In the genomic region with DNA sequence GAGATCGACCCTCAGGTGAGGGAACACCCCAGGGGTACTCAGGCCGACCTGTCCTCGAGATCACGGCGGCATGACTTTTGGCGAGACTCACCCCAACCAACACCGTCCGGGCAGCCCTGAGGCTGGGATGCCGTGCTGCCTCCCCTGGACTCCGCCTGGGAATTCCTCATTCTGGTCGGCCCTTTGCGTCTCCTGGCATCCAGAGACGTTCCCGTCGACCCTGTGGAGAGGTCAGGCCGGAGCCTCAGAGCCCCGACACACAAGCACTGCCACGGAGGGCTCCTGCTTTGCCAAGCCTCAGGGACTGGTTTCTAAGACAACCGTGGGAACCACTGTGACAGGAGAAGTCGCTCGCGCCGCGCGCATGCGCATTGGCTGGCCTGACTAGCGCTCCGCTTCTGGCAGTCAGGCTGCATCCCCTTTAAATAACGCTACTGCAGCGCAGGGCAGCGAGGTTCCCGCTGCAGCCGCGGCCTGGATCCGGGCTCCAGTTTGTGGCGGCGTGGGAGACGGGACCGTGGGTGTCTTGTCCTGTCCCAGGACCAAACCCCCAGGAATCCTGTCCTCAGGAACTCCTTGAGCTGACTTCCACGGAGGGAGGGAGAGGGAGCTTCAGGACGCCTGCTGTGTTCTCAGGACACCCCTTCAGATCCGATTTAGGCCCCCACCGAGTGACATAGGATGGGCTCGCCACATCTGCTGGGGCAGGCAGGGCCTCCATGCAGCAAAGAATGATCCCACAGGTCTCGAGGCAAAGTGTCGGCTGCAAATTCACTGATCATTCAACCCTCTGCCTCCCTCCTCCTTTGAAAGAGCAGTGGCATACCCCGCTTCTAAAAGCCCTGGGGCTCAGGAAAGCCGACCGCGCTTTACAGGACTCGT, we compare ENCODE assay signal across 1 cellular context.
TF ChIP-seq lines count a peak whose summit lies in the region.

No MANE protein-coding gene starts in this region.

TF ChIP-seq in HepG2, 621 proteins besides CTCF, POLR2A, EP300 and RAD21 (continued from another document and continues in another):
- TF ChIP-seq, protein P1, sequence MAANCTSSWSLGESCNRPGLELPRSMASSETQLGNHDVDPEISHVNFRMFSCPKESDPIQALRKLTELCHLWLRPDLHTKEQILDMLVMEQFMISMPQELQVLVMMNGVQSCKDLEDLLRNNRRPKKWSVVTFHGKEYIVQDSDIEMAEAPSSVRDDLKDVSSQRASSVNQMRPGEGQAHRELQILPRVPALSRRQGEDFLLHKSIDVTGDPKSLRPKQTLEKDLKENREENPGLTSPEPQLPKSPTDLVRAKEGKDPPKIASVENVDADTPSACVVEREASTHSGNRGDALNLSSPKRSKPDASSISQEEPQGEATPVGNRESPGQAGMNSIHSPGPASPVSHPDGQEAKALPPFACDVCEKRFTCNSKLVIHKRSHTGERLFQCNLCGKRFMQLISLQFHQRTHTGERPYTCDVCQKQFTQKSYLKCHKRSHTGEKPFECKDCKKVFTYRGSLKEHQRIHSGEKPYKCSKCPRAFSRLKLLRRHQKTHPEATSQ (CRISPR knock-in tag; IDR thresholded peaks at IDR 0.05; ENCODE audit: borderline replicate concordance), result no peak
- TF ChIP-seq ZNF800 (CRISPR knock-in tag; IDR thresholded peaks at IDR 0.05) (0 out of 2 replicates have a peak, but pooled peaks have one; percentile 41), ZNF672 (CRISPR knock-in tag; IDR thresholded peaks at IDR 0.05) (no peak), TCF7 (IDR thresholded peaks at IDR 0.05; ENCODE audit: low read depth) (no peak), BRCA1 (CRISPR knock-in tag; IDR thresholded peaks at IDR 0.05) (no peak), PBX2 (CRISPR knock-in tag; IDR thresholded peaks at IDR 0.05) (no peak), ARNTL (CRISPR knock-in tag; IDR thresholded peaks at IDR 0.05) (no peak), ZNF121 (CRISPR knock-in tag; IDR thresholded peaks at IDR 0.05) (peak; percentile 74), ZNF772 (CRISPR knock-in tag; IDR thresholded peaks at IDR 0.05) (0 out of 2 replicates have a peak, but pooled peaks have one; percentile 36), BRD4 (CRISPR knock-in tag; IDR thresholded peaks at IDR 0.05) (peak; percentile 38; the same call in 1 of the 2 replicates), RELA (CRISPR knock-in tag; IDR thresholded peaks at IDR 0.05) (no peak), TBX3 (IDR thresholded peaks at IDR 0.05; ENCODE audit: borderline replicate concordance) (no peak), ZFP36L1 (CRISPR knock-in tag; IDR thresholded peaks at IDR 0.05) (no peak), TEAD3 (CRISPR knock-in tag; optimal IDR thresholded peaks at IDR 0.05; ENCODE audit: borderline replicate concordance) (peak; percentile 54), CERS6 (CRISPR knock-in tag; IDR thresholded peaks at IDR 0.05) (no peak), ZFP90 (CRISPR knock-in tag; IDR thresholded peaks at IDR 0.05; ENCODE audit: borderline replicate concordance) (peak; percentile 9; the same call in 1 of the 2 replicates), ZNF598 (CRISPR knock-in tag; IDR thresholded peaks at IDR 0.05; ENCODE audit: borderline replicate concordance) (peak; percentile 79; the same call in 1 of the 2 replicates), ZNF550 (CRISPR knock-in tag; IDR thresholded peaks at IDR 0.05; ENCODE audit: borderline replicate concordance) (0 out of 2 replicates have a peak, but pooled peaks have one; percentile 57), TCF7L2 (IDR thresholded peaks at IDR 0.05; ENCODE audit: low read depth, low read length) (no peak), NBN (conservative IDR thresholded peaks at IDR 0.05) (no peak), HNRNPLL (IDR thresholded peaks at IDR 0.05; ENCODE audit: low read depth, low read length, poor library complexity, severe bottlenecking) (peak; percentile 64), HMG20B (CRISPR knock-in tag; conservative IDR thresholded peaks at IDR 0.05) (peak; percentile 63; the same call in 1 of the 2 replicates), SMAD1 (CRISPR knock-in tag; IDR thresholded peaks at IDR 0.05; ENCODE audit: borderline replicate concordance, low read depth) (no peak), LBX2 (CRISPR knock-in tag; IDR thresholded peaks at IDR 0.05; ENCODE audit: borderline replicate concordance) (peak; percentile 82), ZNF7 (CRISPR knock-in tag; IDR thresholded peaks at IDR 0.05) (no peak), ZNF687 (CRISPR knock-in tag; IDR thresholded peaks at IDR 0.05) (peak; percentile 60; the same call in 1 of the 2 replicates), CAMTA2 (CRISPR knock-in tag; IDR thresholded peaks at IDR 0.05; ENCODE audit: borderline replicate concordance) (no peak), ZNF501 (CRISPR knock-in tag; IDR thresholded peaks at IDR 0.05) (peak; percentile 60), NRL (CRISPR knock-in tag; IDR thresholded peaks at IDR 0.05; ENCODE audit: borderline replicate concordance) (peak; percentile 17), DMAP1 (CRISPR knock-in tag; IDR thresholded peaks at IDR 0.05) (no peak), NR1H2 (CRISPR knock-in tag; IDR thresholded peaks at IDR 0.05; ENCODE audit: borderline replicate concordance, low read depth) (no peak), ZNF138 (CRISPR knock-in tag; IDR thresholded peaks at IDR 0.05; ENCODE audit: low read depth) (peak; percentile 27; the same call in 1 of the 2 replicates), ZSCAN31 (CRISPR knock-in tag; IDR thresholded peaks at IDR 0.05; ENCODE audit: low read depth) (no peak), MYPOP (CRISPR knock-in tag; IDR thresholded peaks at IDR 0.05) (peak; percentile 97)
- TF ChIP-seq, protein P2, sequence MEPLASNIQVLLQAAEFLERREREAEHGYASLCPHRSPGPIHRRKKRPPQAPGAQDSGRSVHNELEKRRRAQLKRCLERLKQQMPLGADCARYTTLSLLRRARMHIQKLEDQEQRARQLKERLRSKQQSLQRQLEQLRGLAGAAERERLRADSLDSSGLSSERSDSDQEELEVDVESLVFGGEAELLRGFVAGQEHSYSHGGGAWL (CRISPR knock-in tag; IDR thresholded peaks at IDR 0.05), result 0 out of 2 replicates have a peak, but pooled peaks have one; percentile 2
- TF ChIP-seq, protein P3, sequence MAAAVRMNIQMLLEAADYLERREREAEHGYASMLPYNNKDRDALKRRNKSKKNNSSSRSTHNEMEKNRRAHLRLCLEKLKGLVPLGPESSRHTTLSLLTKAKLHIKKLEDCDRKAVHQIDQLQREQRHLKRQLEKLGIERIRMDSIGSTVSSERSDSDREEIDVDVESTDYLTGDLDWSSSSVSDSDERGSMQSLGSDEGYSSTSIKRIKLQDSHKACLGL (CRISPR knock-in tag; IDR thresholded peaks at IDR 0.05), result peak; percentile 34; the same call in 1 of the 2 replicates
- TF ChIP-seq, protein P4, sequence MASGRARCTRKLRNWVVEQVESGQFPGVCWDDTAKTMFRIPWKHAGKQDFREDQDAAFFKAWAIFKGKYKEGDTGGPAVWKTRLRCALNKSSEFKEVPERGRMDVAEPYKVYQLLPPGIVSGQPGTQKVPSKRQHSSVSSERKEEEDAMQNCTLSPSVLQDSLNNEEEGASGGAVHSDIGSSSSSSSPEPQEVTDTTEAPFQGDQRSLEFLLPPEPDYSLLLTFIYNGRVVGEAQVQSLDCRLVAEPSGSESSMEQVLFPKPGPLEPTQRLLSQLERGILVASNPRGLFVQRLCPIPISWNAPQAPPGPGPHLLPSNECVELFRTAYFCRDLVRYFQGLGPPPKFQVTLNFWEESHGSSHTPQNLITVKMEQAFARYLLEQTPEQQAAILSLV (CRISPR knock-in tag; IDR thresholded peaks at IDR 0.05; ENCODE audit: borderline replicate concordance), result 0 out of 2 replicates have a peak, but pooled peaks have one; percentile 7
- TF ChIP-seq, protein P5, sequence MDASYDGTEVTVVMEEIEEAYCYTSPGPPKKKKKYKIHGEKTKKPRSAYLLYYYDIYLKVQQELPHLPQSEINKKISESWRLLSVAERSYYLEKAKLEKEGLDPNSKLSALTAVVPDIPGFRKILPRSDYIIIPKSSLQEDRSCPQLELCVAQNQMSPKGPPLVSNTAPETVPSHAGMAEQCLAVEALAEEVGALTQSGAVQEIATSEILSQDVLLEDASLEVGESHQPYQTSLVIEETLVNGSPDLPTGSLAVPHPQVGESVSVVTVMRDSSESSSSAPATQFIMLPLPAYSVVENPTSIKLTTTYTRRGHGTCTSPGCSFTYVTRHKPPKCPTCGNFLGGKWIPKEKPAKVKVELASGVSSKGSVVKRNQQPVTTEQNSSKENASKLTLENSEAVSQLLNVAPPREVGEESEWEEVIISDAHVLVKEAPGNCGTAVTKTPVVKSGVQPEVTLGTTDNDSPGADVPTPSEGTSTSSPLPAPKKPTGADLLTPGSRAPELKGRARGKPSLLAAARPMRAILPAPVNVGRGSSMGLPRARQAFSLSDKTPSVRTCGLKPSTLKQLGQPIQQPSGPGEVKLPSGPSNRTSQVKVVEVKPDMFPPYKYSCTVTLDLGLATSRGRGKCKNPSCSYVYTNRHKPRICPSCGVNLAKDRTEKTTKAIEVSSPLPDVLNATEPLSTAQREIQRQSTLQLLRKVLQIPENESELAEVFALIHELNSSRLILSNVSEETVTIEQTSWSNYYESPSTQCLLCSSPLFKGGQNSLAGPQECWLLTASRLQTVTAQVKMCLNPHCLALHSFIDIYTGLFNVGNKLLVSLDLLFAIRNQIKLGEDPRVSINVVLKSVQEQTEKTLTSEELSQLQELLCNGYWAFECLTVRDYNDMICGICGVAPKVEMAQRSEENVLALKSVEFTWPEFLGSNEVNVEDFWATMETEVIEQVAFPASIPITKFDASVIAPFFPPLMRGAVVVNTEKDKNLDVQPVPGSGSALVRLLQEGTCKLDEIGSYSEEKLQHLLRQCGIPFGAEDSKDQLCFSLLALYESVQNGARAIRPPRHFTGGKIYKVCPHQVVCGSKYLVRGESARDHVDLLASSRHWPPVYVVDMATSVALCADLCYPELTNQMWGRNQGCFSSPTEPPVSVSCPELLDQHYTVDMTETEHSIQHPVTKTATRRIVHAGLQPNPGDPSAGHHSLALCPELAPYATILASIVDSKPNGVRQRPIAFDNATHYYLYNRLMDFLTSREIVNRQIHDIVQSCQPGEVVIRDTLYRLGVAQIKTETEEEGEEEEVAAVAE (CRISPR knock-in tag; IDR thresholded peaks at IDR 0.05; ENCODE audit: borderline replicate concordance), result 0 out of 2 replicates have a peak, but pooled peaks have one; percentile 37
